ENCODE assay signal across 1 cellular context in the genomic region with DNA sequence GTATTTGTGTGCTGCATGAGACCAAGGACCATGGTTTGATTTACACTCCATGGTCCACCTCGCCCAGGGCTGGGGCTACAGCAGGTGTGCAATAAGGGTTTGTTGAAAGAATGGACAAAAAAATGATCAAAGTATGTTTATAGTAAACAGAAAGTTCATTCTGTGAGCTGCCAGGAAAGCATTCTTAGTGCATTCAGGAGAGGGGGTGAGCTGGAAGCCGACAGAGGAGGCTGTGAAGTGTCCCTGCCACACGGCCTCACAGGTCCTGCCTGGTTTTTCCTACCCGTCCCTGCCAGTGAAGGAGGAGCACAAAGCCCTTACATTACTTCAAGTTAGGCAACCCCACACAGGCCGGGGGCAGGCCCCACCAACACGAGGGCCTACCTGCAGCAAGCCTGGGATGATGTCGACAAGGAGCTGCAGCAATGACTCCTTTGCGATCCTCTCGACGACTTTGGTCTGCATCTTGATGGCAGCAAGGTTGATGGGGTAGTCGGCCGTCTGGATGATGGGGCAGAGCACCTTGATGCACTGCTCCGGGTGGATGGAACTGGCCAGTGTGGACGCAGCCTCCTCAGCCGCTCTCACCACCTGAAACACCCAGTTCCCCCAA.
TF ChIP-seq lines count a peak whose summit lies in the region.

No MANE protein-coding gene starts in this region.

TF ChIP-seq in HepG2, 621 proteins besides CTCF, POLR2A, EP300 and RAD21 (continued from another document):
- TF ChIP-seq, protein P1, sequence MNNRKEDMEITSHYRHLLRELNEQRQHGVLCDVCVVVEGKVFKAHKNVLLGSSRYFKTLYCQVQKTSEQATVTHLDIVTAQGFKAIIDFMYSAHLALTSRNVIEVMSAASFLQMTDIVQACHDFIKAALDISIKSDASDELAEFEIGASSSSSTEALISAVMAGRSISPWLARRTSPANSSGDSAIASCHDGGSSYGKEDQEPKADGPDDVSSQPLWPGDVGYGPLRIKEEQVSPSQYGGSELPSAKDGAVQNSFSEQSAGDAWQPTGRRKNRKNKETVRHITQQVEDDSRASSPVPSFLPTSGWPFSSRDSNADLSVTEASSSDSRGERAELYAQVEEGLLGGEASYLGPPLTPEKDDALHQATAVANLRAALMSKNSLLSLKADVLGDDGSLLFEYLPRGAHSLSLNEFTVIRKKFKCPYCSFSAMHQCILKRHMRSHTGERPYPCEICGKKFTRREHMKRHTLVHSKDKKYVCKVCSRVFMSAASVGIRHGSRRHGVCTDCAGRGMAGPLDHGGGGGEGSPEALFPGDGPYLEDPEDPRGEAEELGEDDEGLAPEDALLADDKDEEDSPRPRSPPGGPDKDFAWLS (CRISPR knock-in tag; IDR thresholded peaks at IDR 0.05; ENCODE audit: borderline replicate concordance): no peak
- no peak for TF ChIP-seq ARID2 (CRISPR knock-in tag; IDR thresholded peaks at IDR 0.05; ENCODE audit: borderline replicate concordance)
- no peak for TF ChIP-seq RFX3 (CRISPR knock-in tag; IDR thresholded peaks at IDR 0.05)
- TF ChIP-seq, protein P2, sequence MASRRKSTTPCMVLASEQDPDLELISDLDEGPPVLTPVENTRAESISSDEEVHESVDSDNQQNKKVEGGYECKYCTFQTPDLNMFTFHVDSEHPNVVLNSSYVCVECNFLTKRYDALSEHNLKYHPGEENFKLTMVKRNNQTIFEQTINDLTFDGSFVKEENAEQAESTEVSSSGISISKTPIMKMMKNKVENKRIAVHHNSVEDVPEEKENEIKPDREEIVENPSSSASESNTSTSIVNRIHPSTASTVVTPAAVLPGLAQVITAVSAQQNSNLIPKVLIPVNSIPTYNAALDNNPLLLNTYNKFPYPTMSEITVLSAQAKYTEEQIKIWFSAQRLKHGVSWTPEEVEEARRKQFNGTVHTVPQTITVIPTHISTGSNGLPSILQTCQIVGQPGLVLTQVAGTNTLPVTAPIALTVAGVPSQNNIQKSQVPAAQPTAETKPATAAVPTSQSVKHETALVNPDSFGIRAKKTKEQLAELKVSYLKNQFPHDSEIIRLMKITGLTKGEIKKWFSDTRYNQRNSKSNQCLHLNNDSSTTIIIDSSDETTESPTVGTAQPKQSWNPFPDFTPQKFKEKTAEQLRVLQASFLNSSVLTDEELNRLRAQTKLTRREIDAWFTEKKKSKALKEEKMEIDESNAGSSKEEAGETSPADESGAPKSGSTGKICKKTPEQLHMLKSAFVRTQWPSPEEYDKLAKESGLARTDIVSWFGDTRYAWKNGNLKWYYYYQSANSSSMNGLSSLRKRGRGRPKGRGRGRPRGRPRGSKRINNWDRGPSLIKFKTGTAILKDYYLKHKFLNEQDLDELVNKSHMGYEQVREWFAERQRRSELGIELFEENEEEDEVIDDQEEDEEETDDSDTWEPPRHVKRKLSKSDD (CRISPR knock-in tag; IDR thresholded peaks at IDR 0.05; ENCODE audit: low read depth): no peak
- TF ChIP-seq, protein P3, sequence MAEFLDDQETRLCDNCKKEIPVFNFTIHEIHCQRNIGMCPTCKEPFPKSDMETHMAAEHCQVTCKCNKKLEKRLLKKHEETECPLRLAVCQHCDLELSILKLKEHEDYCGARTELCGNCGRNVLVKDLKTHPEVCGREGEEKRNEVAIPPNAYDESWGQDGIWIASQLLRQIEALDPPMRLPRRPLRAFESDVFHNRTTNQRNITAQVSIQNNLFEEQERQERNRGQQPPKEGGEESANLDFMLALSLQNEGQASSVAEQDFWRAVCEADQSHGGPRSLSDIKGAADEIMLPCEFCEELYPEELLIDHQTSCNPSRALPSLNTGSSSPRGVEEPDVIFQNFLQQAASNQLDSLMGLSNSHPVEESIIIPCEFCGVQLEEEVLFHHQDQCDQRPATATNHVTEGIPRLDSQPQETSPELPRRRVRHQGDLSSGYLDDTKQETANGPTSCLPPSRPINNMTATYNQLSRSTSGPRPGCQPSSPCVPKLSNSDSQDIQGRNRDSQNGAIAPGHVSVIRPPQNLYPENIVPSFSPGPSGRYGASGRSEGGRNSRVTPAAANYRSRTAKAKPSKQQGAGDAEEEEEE (CRISPR knock-in tag; IDR thresholded peaks at IDR 0.05; ENCODE audit: borderline replicate concordance): no peak
- TF ChIP-seq, protein P4, sequence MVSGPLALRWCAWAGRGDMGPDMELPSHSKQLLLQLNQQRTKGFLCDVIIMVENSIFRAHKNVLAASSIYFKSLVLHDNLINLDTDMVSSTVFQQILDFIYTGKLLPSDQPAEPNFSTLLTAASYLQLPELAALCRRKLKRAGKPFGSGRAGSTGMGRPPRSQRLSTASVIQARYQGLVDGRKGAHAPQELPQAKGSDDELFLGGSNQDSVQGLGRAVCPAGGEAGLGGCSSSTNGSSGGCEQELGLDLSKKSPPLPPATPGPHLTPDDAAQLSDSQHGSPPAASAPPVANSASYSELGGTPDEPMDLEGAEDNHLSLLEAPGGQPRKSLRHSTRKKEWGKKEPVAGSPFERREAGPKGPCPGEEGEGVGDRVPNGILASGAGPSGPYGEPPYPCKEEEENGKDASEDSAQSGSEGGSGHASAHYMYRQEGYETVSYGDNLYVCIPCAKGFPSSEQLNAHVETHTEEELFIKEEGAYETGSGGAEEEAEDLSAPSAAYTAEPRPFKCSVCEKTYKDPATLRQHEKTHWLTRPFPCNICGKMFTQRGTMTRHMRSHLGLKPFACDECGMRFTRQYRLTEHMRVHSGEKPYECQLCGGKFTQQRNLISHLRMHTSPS (CRISPR knock-in tag; IDR thresholded peaks at IDR 0.05; ENCODE audit: low read depth): no peak
